ENCODE assay signal across 23 cellular contexts in genomic region chr5:167732499-167732898, GRCh38.
DNase-seq lines count a peak whose midpoint lies in the region; ATAC-seq and TF ChIP-seq lines count a peak whose summit lies in the region.
"Had no signal": no experiment of that assay in that cellular context is flagged by ENCODE, and none has a peak within 500 bp of the region (broad histone marks: within the 10 kb centered on the region; RNA-seq: fewer than 3 reads in every experiment).

No MANE protein-coding gene starts in this region.

- no peak overlapping the region for H3K4me3 ChIP-seq in SK-N-SH (ENCODE audit: low read depth in 2 of 2, low read length in 1 of 2)
- H3K4me3 ChIP-seq in thyroid gland (replicated peaks in 1 of 3), result no peak overlapping the region
- H3K4me3 ChIP-seq: A549; BLaER1 treated with 17β-estradiol and CSF1 and Interleukin-3, amounts not matched to agents 10 nM and 100 nM; GM12878; HAP-1 had no signal

- H3K9me3 Mint-ChIP-seq in glutamatergic neuron (ENCODE audit: unreplicated experiment), result peaks cover 1% of the 10 kb centered on the region
- peaks cover 0 to 3% (median 0%) of the 10 kb centered on the region in 9 donors for H3K9me3 Mint-ChIP-seq in naive thymus-derived CD8-positive, alpha-beta T cell
- H3K9me3 Mint-ChIP-seq: CD4-positive, alpha-beta T cell; HFFc6 had no signal

- H2AFZ ChIP-seq in SK-N-SH (ENCODE audit: low read depth), result 0 out of 2 replicates have a peak overlapping the region, but pooled peaks have one; percentile 8

- H3K9me2 ChIP-seq in SK-N-SH, result no peaks in the 10 kb centered on the region

- no peak for TF ChIP-seq POLR2A in thyroid gland (IDR thresholded peaks at IDR 0.05)

- CTCF ChIA-PET in SK-N-SH (lab: Yijun Ruan, JAX), result interaction anchor here (1.5 kb wide), 1 partner anchor 315 kb away, joined by 3 read pairs; no protein-coding TSS in a partner anchor

- 83% methylated on average over 2 of the region's 2 CpGs for WGBS in SK-N-SH (ENCODE audit: low lambda C conversion rate)
- 58 to 61% methylated on average over 2 of the region's 2 CpGs for WGBS in thyroid gland, 2 donors

- H3K27ac Mint-ChIP-seq in glutamatergic neuron (ENCODE audit: unreplicated experiment), result peak overlapping the region; percentile 24
- H3K27ac Mint-ChIP-seq in naive thymus-derived CD8-positive, alpha-beta T cell, result no peak overlapping the region
- H3K27ac Mint-ChIP-seq: CD14-positive monocyte; CD4-positive, alpha-beta T cell; CD8-positive, alpha-beta memory T cell; HFFc6 had no signal

- no peak overlapping the region for H3K4me2 ChIP-seq in SK-N-SH
- H3K4me2 ChIP-seq: A549; BLaER1 treated with 17β-estradiol and CSF1 and Interleukin-3, amounts not matched to agents 10 nM and 100 nM had no signal

- no peak overlapping the region for H3K4me3 Mint-ChIP-seq in glutamatergic neuron (ENCODE audit: unreplicated experiment)
- H3K4me3 Mint-ChIP-seq in naive thymus-derived CD8-positive, alpha-beta T cell, result no peak overlapping the region
- H3K4me3 Mint-ChIP-seq: CD14-positive monocyte; CD4-positive, alpha-beta T cell; CD8-positive, alpha-beta memory T cell; HFFc6 had no signal

- no peak for TF ChIP-seq CTCF in SK-N-SH (IDR thresholded peaks at IDR 0.05)
- no peak for TF ChIP-seq CTCF in glutamatergic neuron (IDR thresholded peaks at IDR 0.05; ENCODE audit: partially characterized antibody, unreplicated experiment)
- TF ChIP-seq CTCF in thyroid gland (IDR thresholded peaks at IDR 0.05), result no peak

- DNase-seq in SK-N-SH (no peak), glutamatergic neuron (no peak), thyroid gland (no peak), SIG-M5 treated with dmso at 0.1 percent for 504 hours (lab: John Stamatoyannopoulos, UW; ENCODE audit: unreplicated experiment) (no peak)
- DNase-seq in naive thymus-derived CD8-positive, alpha-beta T cell, result no peak
- DNase-seq: 8988T; ACHN; AML-193; BE2C; CD4-positive, alpha-beta T cell; CD8-positive, alpha-beta memory T cell; DMS 273 treated with DMSO at 0.1 percent for 48 hours; DMS79; EL; GDM1; GOT3; HFFc6 had no signal

- peaks cover 21% of the 10 kb centered on the region for H3F3A ChIP-seq in SK-N-SH (replicated peaks; ENCODE audit: insufficient read depth)

- H3K36me3 Mint-ChIP-seq in glutamatergic neuron (ENCODE audit: unreplicated experiment), result no peaks in the 10 kb centered on the region
- no peaks in the 10 kb centered on the region for H3K36me3 Mint-ChIP-seq in naive thymus-derived CD8-positive, alpha-beta T cell
- H3K36me3 Mint-ChIP-seq: CD14-positive monocyte; CD8-positive, alpha-beta memory T cell had no signal

- H3K36me3 ChIP-seq in SK-N-SH (replicated peaks in 1 of 2; ENCODE audit: control insufficient read depth in 1 of 2, insufficient read depth in 2 of 2, low read length in 1 of 2) (no peaks in the 10 kb centered on the region), thyroid gland (no peaks in the 10 kb centered on the region)
- H3K36me3 ChIP-seq: BE2C, HAP-1 had no signal

- TF ChIP-seq RAD21 in SK-N-SH (IDR thresholded peaks at IDR 0.05; ENCODE audit: low read length), result no peak

- ATAC-seq in SK-N-SH treated with all-trans-retinoic acid at 6 μM for 48 hours, result no peak
- ATAC-seq in naive thymus-derived CD8-positive, alpha-beta T cell, result no peak
- ATAC-seq: A549, GM12878 had no signal

- no peaks in the 10 kb centered on the region for H3K27me3 Mint-ChIP-seq in glutamatergic neuron (ENCODE audit: unreplicated experiment)
- H3K27me3 Mint-ChIP-seq in naive thymus-derived CD8-positive, alpha-beta T cell, result no peaks in the 10 kb centered on the region
- H3K27me3 Mint-ChIP-seq: CD8-positive, alpha-beta memory T cell had no signal

- no peaks in the 10 kb centered on the region for H4K20me1 ChIP-seq in SK-N-SH (ENCODE audit: insufficient read depth)
- H4K20me1 ChIP-seq: BLaER1 treated with 17β-estradiol and CSF1 and Interleukin-3, amounts not matched to agents 10 nM and 100 nM had no signal

- no peak overlapping the region for H3K9ac ChIP-seq in SK-N-SH
- H3K9ac ChIP-seq: BLaER1 treated with 17β-estradiol and CSF1 and Interleukin-3, amounts not matched to agents 10 nM and 100 nM had no signal

- H3K4me1 Mint-ChIP-seq in glutamatergic neuron (ENCODE audit: low read depth, unreplicated experiment), result peaks cover 14% of the 10 kb centered on the region
- no peaks in the 10 kb centered on the region for H3K4me1 Mint-ChIP-seq in naive thymus-derived CD8-positive, alpha-beta T cell
- H3K4me1 Mint-ChIP-seq: CD14-positive monocyte; CD8-positive, alpha-beta memory T cell had no signal

- peaks cover 0 to 42% of the 10 kb centered on the region in 2 experiments; a peak in 2 of 4 replicates for H3K4me1 ChIP-seq in SK-N-SH (ENCODE audit: control insufficient read depth in 1 of 2, insufficient read depth in 2 of 2, low read depth in 1 of 2, low read length in 1 of 2)
- peaks cover 15 to 22% of the 10 kb centered on the region in 2 donors for H3K4me1 ChIP-seq in thyroid gland
- H3K4me1 ChIP-seq: BE2C, HAP-1 had no signal

- POLR2A ChIA-PET in SK-N-SH (lab: Yijun Ruan, JAX), result no interaction called here
- POLR2A ChIA-PET in naive thymus-derived CD8-positive, alpha-beta T cell (lab: Charles Lee), result no interaction called here

- no peaks in the 10 kb centered on the region for H3K79me2 ChIP-seq in SK-N-SH (ENCODE audit: insufficient read depth)

- H3K9me3 ChIP-seq in SK-N-SH (no peaks in the 10 kb centered on the region), thyroid gland (no peaks in the 10 kb centered on the region)
- H3K9me3 ChIP-seq: A549; BE2C; BLaER1 treated with 17β-estradiol and CSF1 and Interleukin-3, amounts not matched to agents 10 nM and 100 nM; HAP-1 had no signal

- no peak overlapping the region for H3K27ac ChIP-seq in SK-N-SH (ENCODE audit: low read depth in 2 of 2, low read length in 1 of 2)
- H3K27ac ChIP-seq in thyroid gland, result peak overlapping the region; percentile 64 to 79 (median 72)
- H3K27ac ChIP-seq: A549; BLaER1 treated with 17β-estradiol and CSF1 and Interleukin-3, amounts not matched to agents 10 nM and 100 nM had no signal

- no peak for TF ChIP-seq EP300 in SK-N-SH (IDR thresholded peaks at IDR 0.05; ENCODE audit: borderline replicate concordance in 1 of 2, low read depth in 1 of 2, low read length in 1 of 2)

- H3K27me3 ChIP-seq in SK-N-SH (ENCODE audit: insufficient read depth), result no peaks in the 10 kb centered on the region
- no peaks in the 10 kb centered on the region for H3K27me3 ChIP-seq in thyroid gland
- H3K27me3 ChIP-seq: BE2C; BLaER1 treated with 17β-estradiol and CSF1 and Interleukin-3, amounts not matched to agents 10 nM and 100 nM had no signal

- intact Hi-C loops in thyroid gland (cut with DNase I), result no loop called here

TF ChIP-seq in SK-N-SH, 30 proteins besides CTCF, POLR2A, EP300 and RAD21:
- no peak for TF ChIP-seq NRF1 (IDR thresholded peaks at IDR 0.05; ENCODE audit: low read depth, low read length)
- TF ChIP-seq YY1 (IDR thresholded peaks at IDR 0.05; ENCODE audit: low read depth), result no peak
- no peak for TF ChIP-seq POLR2AphosphoS5 (IDR thresholded peaks at IDR 0.05; ENCODE audit: low read depth, low read length)

TF ChIP-seq in SK-N-SH treated with all-trans-retinoic acid at 6 μM for 48 hours, 23 proteins besides CTCF, POLR2A, EP300 and RAD21 (continues in another document):
- TF ChIP-seq RARB (CRISPR knock-in tag; IDR thresholded peaks at IDR 0.05), result no peak
- no peak for TF ChIP-seq BACH2 (CRISPR knock-in tag; IDR thresholded peaks at IDR 0.05; ENCODE audit: borderline replicate concordance)
- TF ChIP-seq TSHZ2 (CRISPR knock-in tag; IDR thresholded peaks at IDR 0.05), result no peak
- no peak for TF ChIP-seq ARNTL (CRISPR knock-in tag; IDR thresholded peaks at IDR 0.05; ENCODE audit: borderline replicate concordance, low read depth)
- no peak for TF ChIP-seq TCF4 (CRISPR knock-in tag; IDR thresholded peaks at IDR 0.05; ENCODE audit: borderline replicate concordance)
- TF ChIP-seq CREB5 (CRISPR knock-in tag; IDR thresholded peaks at IDR 0.05; ENCODE audit: low read depth), result no peak
- TF ChIP-seq ISL1 (CRISPR knock-in tag; IDR thresholded peaks at IDR 0.05), result no peak

Comparison
In these comparisons a context has a peak if more than half of its experiments do, and no peak if none do; other contexts are left out.
1. H3K27ac ChIP-seq: peak in thyroid gland (3 of 3); none in SK-N-SH (0 of 2).